18 cellular contexts compared by ENCODE assay signal in the genomic region with DNA sequence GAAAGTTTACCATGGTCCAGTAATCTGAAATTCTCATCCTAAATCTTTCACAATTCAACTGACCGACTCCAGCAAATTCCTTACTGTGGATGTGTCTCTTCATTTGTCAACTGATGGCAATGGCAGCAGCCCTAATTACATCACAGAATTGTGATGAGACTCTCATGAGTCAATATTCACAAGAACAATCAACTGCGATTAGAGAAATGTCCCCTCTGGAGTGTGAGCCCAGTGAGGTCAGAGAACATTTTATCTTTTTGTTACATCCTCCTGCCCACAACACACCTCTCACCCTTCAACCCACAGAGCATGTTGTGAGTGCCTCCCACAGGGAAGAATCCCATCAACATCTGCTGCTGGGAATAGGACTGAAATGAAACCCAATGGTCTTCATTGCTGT.
DNase-seq lines count a peak whose midpoint lies in the region; FAIRE-seq and TF ChIP-seq lines count a peak whose summit lies in the region.
"Had no signal": no experiment of that assay in that cellular context is flagged by ENCODE, and none has a peak within 500 bp of the region (broad histone marks: within the 10 kb centered on the region; RNA-seq: fewer than 3 reads in every experiment).

No MANE protein-coding gene starts in this region.

- H3K27ac ChIP-seq in mesendoderm (ENCODE audit: low read depth, low read length): no peak overlapping the region
- H3K27ac ChIP-seq: gastroesophageal sphincter, SK-N-MC, suprapubic skin had no signal

- H4K8ac ChIP-seq in mesendoderm (ENCODE audit: low read depth, low read length): no peak overlapping the region

- no peak overlapping the region for H3K9ac ChIP-seq in mesendoderm (ENCODE audit: low read length)

- FAIRE-seq in bronchial epithelial cell (lab: Jason Lieb, UNC): no peak
- FAIRE-seq: A204.1, islet of Langerhans had no signal

- H3K18ac ChIP-seq in mesendoderm (ENCODE audit: low read length): no peak overlapping the region

- intact Hi-C loops in cardiac septum (cut with DNase I): no loop called here

- WGBS in mesendoderm (ENCODE audit: extremely low coverage, insufficient coverage, low lambda C conversion rate): no CpG with 5 or more reads among the region's 2 CpGs

- TF ChIP-seq CTCF in bronchial epithelial cell (IDR thresholded peaks at IDR 0.05; ENCODE audit: insufficient read depth, low read length, severe bottlenecking): no peak

- H3K36me3 ChIP-seq in bronchial epithelial cell (ENCODE audit: control insufficient read depth, insufficient read depth, low read length) (no peaks in the 10 kb centered on the region), mesendoderm (ENCODE audit: control insufficient read depth, insufficient read depth, low read length) (no peaks in the 10 kb centered on the region)
- H3K36me3 ChIP-seq: gastroesophageal sphincter, suprapubic skin had no signal

- no peak overlapping the region for H3K23ac ChIP-seq in mesendoderm (ENCODE audit: low read length)

- H3K56ac ChIP-seq in mesendoderm (ENCODE audit: low read length): no peak overlapping the region

- no peaks in the 10 kb centered on the region for H3K79me1 ChIP-seq in mesendoderm (ENCODE audit: low read length)

- H2BK15ac ChIP-seq in mesendoderm (replicated peaks; ENCODE audit: low read depth): no peak overlapping the region

- peaks cover 4% of the 10 kb centered on the region for H3K4me1 ChIP-seq in mesendoderm (ENCODE audit: control insufficient read depth, low read depth, low read length)
- H3K4me1 ChIP-seq: Caco-2, gastroesophageal sphincter, suprapubic skin had no signal

- no peak overlapping the region for H3K4ac ChIP-seq in mesendoderm (ENCODE audit: low read depth, low read length)

- no peak overlapping the region for H4K5ac ChIP-seq in mesendoderm (ENCODE audit: low read length)

- H3K79me2 ChIP-seq in mesendoderm (ENCODE audit: control insufficient read depth, insufficient read depth, low read length): no peaks in the 10 kb centered on the region

- H3K4me3 ChIP-seq in bronchial epithelial cell (ENCODE audit: low read depth, low read length): no peak overlapping the region
- H3K4me3 ChIP-seq in mesendoderm (ENCODE audit: low read length): no peak overlapping the region
- H3K4me3 ChIP-seq: gastroesophageal sphincter, SK-N-MC, suprapubic skin had no signal

- no peak overlapping the region for H2AK5ac ChIP-seq in mesendoderm (ENCODE audit: low read length)

- DNase-seq in NCI-H748 (lab: John Stamatoyannopoulos, UW; ENCODE audit: unreplicated experiment) (peak; percentile 45), NCI-H748 treated with DMSO at 0.1 percent for 48 hours (lab: John Stamatoyannopoulos, UW) (no peak), HS-5 (ENCODE audit: low read depth) (peak; percentile 45), bronchial epithelial cell (ENCODE audit: low read depth) (peak; percentile 1), mesendoderm (peak; percentile 61), cardiac septum (ENCODE audit: low spot score) (no peak), GDM1 (lab: John Stamatoyannopoulos, UW) (no peak), middle frontal gyrus (ENCODE audit: extremely low spot score, low spot score) (no peak)
- DNase-seq: amniotic stem cell, Caco-2, dermis blood vessel endothelial cell, midbrain, NCI-H2081 treated with DMSO at 0.1 percent for 48 hours had no signal

- H3K27me3 ChIP-seq in bronchial epithelial cell (ENCODE audit: control insufficient read depth, insufficient read depth, low read length) (no peaks in the 10 kb centered on the region), mesendoderm (ENCODE audit: insufficient read depth, low read length, poor library complexity) (no peaks in the 10 kb centered on the region)
- H3K27me3 ChIP-seq: gastroesophageal sphincter, suprapubic skin had no signal

- H2BK5ac ChIP-seq in mesendoderm (ENCODE audit: low read length): no peak overlapping the region

- H2BK120ac ChIP-seq in mesendoderm (ENCODE audit: low read depth, low read length): no peak overlapping the region

- H3K4me2 ChIP-seq in mesendoderm (ENCODE audit: low read length): no peak overlapping the region

Comparison
In these comparisons a context has a peak if more than half of its experiments do, and no peak if none do; other contexts are left out.
1. DNase-seq: peak in NCI-H748 (single experiment), HS-5 (single experiment), bronchial epithelial cell (single experiment) and mesendoderm (single experiment); none in NCI-H748 treated with DMSO at 0.1 percent for 48 hours (single experiment), cardiac septum (single experiment), GDM1 (single experiment) and middle frontal gyrus (single experiment).